21 cellular contexts compared by ENCODE assay signal in the genomic region with DNA sequence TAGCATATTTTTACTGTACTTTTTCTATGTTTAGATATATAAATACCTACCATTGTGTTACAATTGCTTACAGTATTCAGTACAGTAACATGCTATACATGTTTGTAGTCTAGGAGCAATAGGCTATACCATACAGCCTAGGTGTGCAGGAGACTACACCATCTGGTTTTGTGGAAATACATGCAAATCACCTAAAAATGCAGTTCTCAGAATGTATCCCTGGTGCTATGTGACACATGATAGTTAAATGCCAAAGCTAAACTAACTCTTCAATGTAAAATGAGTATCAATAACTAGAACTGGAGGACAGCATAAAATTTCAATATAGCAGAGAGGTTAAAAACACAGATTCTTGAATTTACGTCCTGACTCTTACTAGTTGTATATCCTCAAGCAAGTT. TPM values are rescaled to one million over a fixed set of nuclear protein-coding genes. Genes with fewer than 3 reads are reported as not detected.
DNase-seq lines count a peak whose midpoint lies in the region; ATAC-seq, FAIRE-seq and TF ChIP-seq lines count a peak whose summit lies in the region.
"Had no signal": no experiment of that assay in that cellular context is flagged by ENCODE, and none has a peak within 500 bp of the region (broad histone marks: within the 10 kb centered on the region; RNA-seq: fewer than 3 reads in every experiment).

No MANE protein-coding gene starts in this region.

- H3K36me3 ChIP-seq in CD4-positive, CD25-positive, alpha-beta regulatory T cell (ENCODE audit: control insufficient read depth, insufficient read depth, low read length): no peaks in the 10 kb centered on the region
- H3K36me3 ChIP-seq in GM12878 (ENCODE audit: control insufficient read depth in 2 of 2, insufficient read depth in 2 of 2, low read length in 1 of 2) (peaks cover 0 to 3% of the 10 kb centered on the region in 2 experiments; a peak in 2 of 4 replicates), esophagus muscularis mucosa (peaks cover 0 to 14% (median 7%) of the 10 kb centered on the region in 4 donors)

- peak overlapping the region; percentile 46 for H3K4me3 ChIP-seq in CD4-positive, CD25-positive, alpha-beta regulatory T cell (ENCODE audit: low read depth, low read length)
- H3K4me3 ChIP-seq in GM12878 (no peak overlapping the region), esophagus muscularis mucosa (no peak overlapping the region)
- H3K4me3 ChIP-seq: BLaER1 treated with 17β-estradiol and CSF1 and Interleukin-3, amounts not matched to agents 10 nM and 100 nM; GM23338 had no signal

- peak overlapping the region; percentile 15 for H3K27ac Mint-ChIP-seq in activated T-cell treated with anti-CD3 and anti-CD28 coated beads, Interleukin-2, amount 50 U/mL, for 24 hours
- peak overlapping the region in 2 of 3 donors; percentile 1 to 64 for H3K27ac Mint-ChIP-seq in CD4-positive, CD25-positive, alpha-beta regulatory T cell
- H3K27ac Mint-ChIP-seq in natural killer cell treated with Interleukin-12 subunit alpha and Interleukin-12 subunit beta and Interleukin-15 and Interleukin-18, amount 100 ng/mL, for 72 hours: peak overlapping the region in 1 of 2 donors; percentile 43
- H3K27ac Mint-ChIP-seq: GM23338 had no signal

- no peaks in the 10 kb centered on the region for H3K9me3 ChIP-seq in CD4-positive, CD25-positive, alpha-beta regulatory T cell (ENCODE audit: control insufficient read depth in 2 of 2, low read length in 2 of 2)
- H3K9me3 ChIP-seq in GM12878 (replicated peaks; ENCODE audit: control insufficient read depth, insufficient read depth, low read length) (no peaks in the 10 kb centered on the region), esophagus muscularis mucosa (no peaks in the 10 kb centered on the region)
- H3K9me3 ChIP-seq: BLaER1 treated with 17β-estradiol and CSF1 and Interleukin-3, amounts not matched to agents 10 nM and 100 nM; SK-N-SH had no signal

- no peaks in the 10 kb centered on the region for H3K27me3 ChIP-seq in CD4-positive, CD25-positive, alpha-beta regulatory T cell (ENCODE audit: control insufficient read depth, insufficient read depth, low read length)
- H3K27me3 ChIP-seq in GM12878 (replicated peaks in 1 of 2; ENCODE audit: control insufficient read depth in 2 of 2, insufficient read depth in 2 of 2, low read length in 1 of 2): no peaks in the 10 kb centered on the region
- H3K27me3 ChIP-seq in esophagus muscularis mucosa: no peaks in the 10 kb centered on the region
- H3K27me3 ChIP-seq: BLaER1 treated with 17β-estradiol and CSF1 and Interleukin-3, amounts not matched to agents 10 nM and 100 nM had no signal

- no peaks in the 10 kb centered on the region for H3K27me3 Mint-ChIP-seq in activated T-cell treated with anti-CD3 and anti-CD28 coated beads, Interleukin-2, amount 50 U/mL, for 24 hours
- no peaks in the 10 kb centered on the region for H3K27me3 Mint-ChIP-seq in CD4-positive, CD25-positive, alpha-beta regulatory T cell
- H3K27me3 Mint-ChIP-seq in natural killer cell treated with Interleukin-12 subunit alpha and Interleukin-12 subunit beta and Interleukin-15 and Interleukin-18, amount 100 ng/mL, for 72 hours: no peaks in the 10 kb centered on the region

- peaks cover 53% of the 10 kb centered on the region for H3K4me1 Mint-ChIP-seq in activated T-cell treated with anti-CD3 and anti-CD28 coated beads, Interleukin-2, amount 50 U/mL, for 24 hours (ENCODE audit: low read depth)
- H3K4me1 Mint-ChIP-seq in CD4-positive, CD25-positive, alpha-beta regulatory T cell: peaks cover 39 to 70% (median 47%) of the 10 kb centered on the region in 4 donors
- peaks cover 29 to 38% of the 10 kb centered on the region in 2 donors for H3K4me1 Mint-ChIP-seq in natural killer cell treated with Interleukin-12 subunit alpha and Interleukin-12 subunit beta and Interleukin-15 and Interleukin-18, amount 100 ng/mL, for 72 hours (ENCODE audit: low read depth in 2 of 2)

- TF ChIP-seq CTCF in GM12878 (IDR thresholded peaks at IDR 0.05 in 2 of 3, conservative IDR thresholded peaks at IDR 0.05 in 1 of 3; ENCODE audit: control insufficient read depth in 2 of 3, extremely low read depth in 1 of 3, insufficient read depth in 1 of 3, low read depth in 3 of 3, low read length in 3 of 3) (no peak), esophagus muscularis mucosa (IDR thresholded peaks at IDR 0.05) (no peak)

- POLR2A ChIA-PET in GM12878 (lab: Charles Lee): no interaction called here

- no peaks in the 10 kb centered on the region for H4K20me1 ChIP-seq in GM12878 (ENCODE audit: control insufficient read depth, insufficient read depth)

- RAD21 ChIA-PET in GM12878 (lab: Charles Lee; ENCODE audit: unreplicated experiment): interaction anchor here (1.0 kb wide), 1 partner anchor 78 kb away, joined by 4 read pairs; no protein-coding TSS in a partner anchor

- no peak overlapping the region for H3K4me2 ChIP-seq in GM12878 (ENCODE audit: control insufficient read depth, insufficient read depth)
- H3K4me2 ChIP-seq: BLaER1 treated with 17β-estradiol and CSF1 and Interleukin-3, amounts not matched to agents 10 nM and 100 nM; GM23338; SK-N-SH had no signal

- no peaks in the 10 kb centered on the region for H3K9me3 Mint-ChIP-seq in activated T-cell treated with anti-CD3 and anti-CD28 coated beads, Interleukin-2, amount 50 U/mL, for 24 hours
- no peaks in the 10 kb centered on the region for H3K9me3 Mint-ChIP-seq in CD4-positive, CD25-positive, alpha-beta regulatory T cell
- no peaks in the 10 kb centered on the region for H3K9me3 Mint-ChIP-seq in natural killer cell treated with Interleukin-12 subunit alpha and Interleukin-12 subunit beta and Interleukin-15 and Interleukin-18, amount 100 ng/mL, for 72 hours
- H3K9me3 Mint-ChIP-seq: GM23338 had no signal

- SMC1A ChIA-PET in GM12878 (lab: Charles Lee; ENCODE audit: uncharacterized antibody, unreplicated experiment): interaction anchor here (1.2 to 8.8 kb wide), 3 partner anchors 12 to 77 kb away, joined by 4 to 69 read pairs (median 4); no protein-coding TSS in a partner anchor

- FAIRE-seq in GM19239 (lab: Jason Lieb, UNC) (peak; percentile 11), GM12878 (lab: Jason Lieb, UNC) (peak; percentile 72)

- peaks cover 57% of the 10 kb centered on the region for H3K79me2 ChIP-seq in GM12878 (ENCODE audit: control insufficient read depth, insufficient read depth, low read length)

- DNase-seq in activated T-cell treated with anti-CD3 and anti-CD28 coated beads, Interleukin-2, amount 50 U/mL, for 24 hours: no peak
- DNase-seq in activated T-cell treated with anti-CD3 and anti-CD28 coated beads, Interleukin-2, amount 50 U/mL, for 1 hour: no peak
- peak in 1 of 3 donors; percentile 71 for DNase-seq in CD4-positive, CD25-positive, alpha-beta regulatory T cell
- no peak for DNase-seq in GM19239 (ENCODE audit: insufficient read length, low spot score)
- DNase-seq in GM12878 (ENCODE audit: low read depth, low spot score): no peak
- no peak for DNase-seq in esophagus muscularis mucosa (ENCODE audit: extremely low spot score)
- no peak for DNase-seq in GDM1 (lab: John Stamatoyannopoulos, UW)
- no peak for DNase-seq in natural killer cell treated with Interleukin-12 subunit alpha and Interleukin-12 subunit beta and Interleukin-15 and Interleukin-18, amount 100 ng/mL, for 72 hours (ENCODE audit: low spot score)
- DNase-seq: DMS 273 treated with DMSO at 0.1 percent for 48 hours, DND-41, NCI-H1417, NCI-H187 treated with DMSO at 0.1 percent for 48 hours, NCI-H226, NCI-H524, NCI-H82, OCI-M1, SHP77 treated with DMSO at 0.1 percent for 48 hours, SK-N-SH had no signal

- CTCF ChIA-PET in GM12878 (lab: Yijun Ruan, JAX): interaction anchor here (0.7 kb wide), 1 partner anchor 10 kb away, joined by 3 read pairs; no protein-coding TSS in a partner anchor

- H3K36me3 Mint-ChIP-seq in activated T-cell treated with anti-CD3 and anti-CD28 coated beads, Interleukin-2, amount 50 U/mL, for 24 hours (ENCODE audit: low read depth): peaks cover 68% of the 10 kb centered on the region
- H3K36me3 Mint-ChIP-seq in CD4-positive, CD25-positive, alpha-beta regulatory T cell: peaks cover 4% of the 10 kb centered on the region
- peaks cover 4% of the 10 kb centered on the region for H3K36me3 Mint-ChIP-seq in natural killer cell treated with Interleukin-12 subunit alpha and Interleukin-12 subunit beta and Interleukin-15 and Interleukin-18, amount 100 ng/mL, for 72 hours

- intact Hi-C loops in GM12878 (cut with micrococcal nuclease; ENCODE audit: unreplicated experiment): no loop called here
- intact Hi-C loops in esophagus muscularis mucosa (cut with DNase I): no loop called here

- TF ChIP-seq EP300 in GM12878 (IDR thresholded peaks at IDR 0.05; ENCODE audit: borderline replicate concordance in 1 of 2, control insufficient read depth in 1 of 2, low read depth in 2 of 2, low read length in 2 of 2) (no peak), esophagus muscularis mucosa (IDR thresholded peaks at IDR 0.05) (no peak)

- no peak overlapping the region for H3K4me3 Mint-ChIP-seq in activated T-cell treated with anti-CD3 and anti-CD28 coated beads, Interleukin-2, amount 50 U/mL, for 24 hours
- H3K4me3 Mint-ChIP-seq in CD4-positive, CD25-positive, alpha-beta regulatory T cell: peak overlapping the region in 1 of 4 donors; percentile 0
- no peak overlapping the region for H3K4me3 Mint-ChIP-seq in natural killer cell treated with Interleukin-12 subunit alpha and Interleukin-12 subunit beta and Interleukin-15 and Interleukin-18, amount 100 ng/mL, for 72 hours
- H3K4me3 Mint-ChIP-seq: GM23338 had no signal

- H3K9ac ChIP-seq in GM12878 (ENCODE audit: control insufficient read depth, insufficient read depth, low read length): no peak overlapping the region
- H3K9ac ChIP-seq: BLaER1 treated with 17β-estradiol and CSF1 and Interleukin-3, amounts not matched to agents 10 nM and 100 nM; SK-N-SH had no signal

- TF ChIP-seq POLR2A in GM12878 (IDR thresholded peaks at IDR 0.05; ENCODE audit: low read depth, low read length): no peak
- TF ChIP-seq POLR2A in esophagus muscularis mucosa (IDR thresholded peaks at IDR 0.05; ENCODE audit: low read depth): no peak

- H3K27ac ChIP-seq in CD4-positive, CD25-positive, alpha-beta regulatory T cell (ENCODE audit: insufficient read depth, low read length, poor library complexity, severe bottlenecking): no peak overlapping the region
- H3K27ac ChIP-seq in GM12878 (ENCODE audit: control insufficient read depth, insufficient read depth) (no peak overlapping the region), esophagus muscularis mucosa (replicated peaks in 1 of 4) (no peak overlapping the region)
- H3K27ac ChIP-seq: BLaER1 treated with 17β-estradiol and CSF1 and Interleukin-3, amounts not matched to agents 10 nM and 100 nM; HL-60 had no signal

- no peak for TF ChIP-seq RAD21 in GM12878 (IDR thresholded peaks at IDR 0.05; ENCODE audit: insufficient read depth, low read depth, low read length)

- in situ Hi-C loops in GM12878 (cut with MboI): no loop called here

- no peak overlapping the region for H2AFZ ChIP-seq in GM12878 (ENCODE audit: control insufficient read depth, low read depth, low read length)
- H2AFZ ChIP-seq: GM23338 had no signal

- peaks cover 17% of the 10 kb centered on the region for H3K4me1 ChIP-seq in CD4-positive, CD25-positive, alpha-beta regulatory T cell (ENCODE audit: control insufficient read depth, insufficient read depth, low read length, poor library complexity, severe bottlenecking)
- H3K4me1 ChIP-seq in GM12878 (ENCODE audit: control insufficient read depth, insufficient read depth, low read length) (no peaks in the 10 kb centered on the region), esophagus muscularis mucosa (peaks cover 0 to 84% (median 47%) of the 10 kb centered on the region in 4 donors)

- no TSS peak for BruUV-seq in GM12878 (replicated peaks; lab: Mats Ljungman, UMichigan)

- WGBS in GM12878 (ENCODE audit: insufficient coverage, insufficient replicate concordance, low lambda C conversion rate, missing lambda C conversion rate): 17% methylated on average over 1 of the region's 1 CpG
- WGBS in esophagus muscularis mucosa: 73% methylated on average over 1 of the region's 1 CpG

- peak; percentile 49 to 62 for ATAC-seq in CD4-positive, CD25-positive, alpha-beta regulatory T cell (ENCODE audit: low read depth in 2 of 2)
- ATAC-seq in GM12878: peak; percentile 40; the same call in 2 of the 3 replicates
- ATAC-seq in natural killer cell treated with Interleukin-12 subunit alpha and Interleukin-12 subunit beta and Interleukin-15 and Interleukin-18, amount 100 ng/mL, for 72 hours: no peak
- ATAC-seq: GM23338 had no signal

RNA-seq across cellular contexts. Expression of a gene that starts 14.8 kb away (rescaled TPM):
- 72.0 TPM for total RNA-seq in CD4-positive, CD25-positive, alpha-beta regulatory T cell
- polyA plus RNA-seq in CD4-positive, CD25-positive, alpha-beta regulatory T cell: 10 to 100 TPM; 12.9 to 15.8 (median 13.3) TPM
- total RNA-seq in GM12878 (2013; cell fraction: nucleolus; rRNA removed): 43.7 and 102 TPM in 2 replicates
- total RNA-seq in GM12878 (2014; rRNA removed) (55.4 and 81.8 TPM in 2 replicates), GM12878 (2014; rRNA removed; fragmentation: Illumina TruSeq; extraction: Trizol) (127 and 135 TPM in 2 replicates), GM12878 (2021) (126 and 133 TPM in 2 replicates), esophagus muscularis mucosa (100 to 1,000 TPM; 111 to 120 (median 116) TPM)
- 21.8 TPM for polyA plus RNA-seq in GM12878 (2011; ENCODE audit: low read depth)
- polyA plus RNA-seq in GM12878 (2011; rRNA removed) (68.3 and 124 TPM in 2 replicates), GM12878 (2014; fragmentation: Illumina TruSeq; extraction: Trizol) (98.4 and 130 TPM in 2 replicates), GM12878 (2014; fragmentation: Nextera tagmentation; extraction: Ambion mirVana) (10 to 100 TPM; 40.5 to 41.7 TPM), GM12878 (2014; rRNA removed) (47.3 and 60.3 TPM in 2 replicates), GM12878 (2016; fragmentation: Nextera tagmentation; extraction: Ambion mirVana) (10 to 100 TPM; 53.5 to 55.7 TPM)
- polyA plus RNA-seq in GM12878 (2011; cell fraction: cytosol; rRNA removed): 25.5 and 27.9 TPM in 2 replicates
- polyA plus RNA-seq in GM12878 (2011; cell fraction: nucleus; rRNA removed): 14.5 and 18.7 TPM in 2 replicates
- 39.6 and 47.4 TPM in 2 replicates for polyA plus RNA-seq in GM12878 (2012)
- polyA minus RNA-seq in GM12878 (2011; rRNA and poly(A)+ RNA removed): 63.1 and 97.2 TPM in 2 replicates
- 28.1 and 33.3 TPM in 2 replicates for polyA minus RNA-seq in GM12878 (2011; cell fraction: cytosol; rRNA and poly(A)+ RNA removed)
- 29.3 and 34.8 TPM in 2 replicates for polyA minus RNA-seq in GM12878 (2011; cell fraction: nucleus; rRNA and poly(A)+ RNA removed)
- 100 to 1,000 TPM in 1 of 2 donors, 10 to 100 TPM in 1; 95.1 to 156 TPM for total RNA-seq in natural killer cell treated with Interleukin-12 subunit alpha and Interleukin-12 subunit beta and Interleukin-15 and Interleukin-18, amount 100 ng/mL, for 72 hours

RNA-seq across cellular contexts. Expression of a gene that starts 40.1 kb away (rescaled TPM):
- total RNA-seq in CD4-positive, CD25-positive, alpha-beta regulatory T cell: 37.0 TPM
- polyA plus RNA-seq in CD4-positive, CD25-positive, alpha-beta regulatory T cell: 100 to 1,000 TPM in 1 of 4 donors, 10 to 100 TPM in 3; 94.9 to 119 (median 98.6) TPM
- 52.7 and 57.1 TPM in 2 replicates for total RNA-seq in GM12878 (2013; cell fraction: nucleolus; rRNA removed)
- total RNA-seq in GM12878 (2014; rRNA removed) (11.7 and 15.9 TPM in 2 replicates), GM12878 (2014; rRNA removed; fragmentation: Illumina TruSeq; extraction: Trizol) (16.8 and 18.0 TPM in 2 replicates), GM12878 (2021) (12.5 TPM in 2 replicates), esophagus muscularis mucosa (10 to 100 TPM; 28.5 to 59.2 (median 41.8) TPM)
- polyA plus RNA-seq in GM12878 (2011; ENCODE audit: low read depth): 8.1 TPM
- polyA plus RNA-seq in GM12878 (2011; rRNA removed) (74.5 and 75.5 TPM in 2 replicates), GM12878 (2014; fragmentation: Illumina TruSeq; extraction: Trizol) (20.5 and 22.6 TPM in 2 replicates), GM12878 (2014; fragmentation: Nextera tagmentation; extraction: Ambion mirVana) (10 to 100 TPM; 12.6 to 16.2 TPM), GM12878 (2014; rRNA removed) (15.7 and 15.8 TPM in 2 replicates), GM12878 (2016; fragmentation: Nextera tagmentation; extraction: Ambion mirVana) (10 to 100 TPM; 13.7 to 14.2 TPM)
- 65.7 and 79.1 TPM in 2 replicates for polyA plus RNA-seq in GM12878 (2011; cell fraction: cytosol; rRNA removed)
- polyA plus RNA-seq in GM12878 (2011; cell fraction: nucleus; rRNA removed): 22.2 and 26.9 TPM in 2 replicates
- polyA plus RNA-seq in GM12878 (2012): 13.3 and 14.9 TPM in 2 replicates
- polyA minus RNA-seq in GM12878 (2011; rRNA and poly(A)+ RNA removed): 49.7 and 57.1 TPM in 2 replicates
- 19.2 and 22.4 TPM in 2 replicates for polyA minus RNA-seq in GM12878 (2011; cell fraction: cytosol; rRNA and poly(A)+ RNA removed)
- 15.2 and 23.0 TPM in 2 replicates for polyA minus RNA-seq in GM12878 (2011; cell fraction: nucleus; rRNA and poly(A)+ RNA removed)
- 100 to 1,000 TPM; 109 to 217 TPM for total RNA-seq in natural killer cell treated with Interleukin-12 subunit alpha and Interleukin-12 subunit beta and Interleukin-15 and Interleukin-18, amount 100 ng/mL, for 72 hours

RNA-seq across cellular contexts. Expression of a gene that starts 54.9 kb away (rescaled TPM):
- 0.74 TPM for total RNA-seq in CD4-positive, CD25-positive, alpha-beta regulatory T cell
- polyA plus RNA-seq in CD4-positive, CD25-positive, alpha-beta regulatory T cell: not detected
- 17.9 and 20.3 TPM in 2 replicates for total RNA-seq in GM12878 (2013; cell fraction: nucleolus; rRNA removed)
- total RNA-seq in GM12878 (2014; rRNA removed) (8.8 and 10.3 TPM in 2 replicates), GM12878 (2014; rRNA removed; fragmentation: Illumina TruSeq; extraction: Trizol) (3.8 and 4.4 TPM in 2 replicates), GM12878 (2021) (9.8 and 9.9 TPM in 2 replicates), esophagus muscularis mucosa (1 to 10 TPM in 2 of 4 donors, under 1 TPM in 2; 0.86 to 1.7 (median 1.1) TPM)
- polyA plus RNA-seq in GM12878 (2011; ENCODE audit: low read depth): 1.1 TPM
- polyA plus RNA-seq in GM12878 (2011; rRNA removed) (6.5 and 10.2 TPM in 2 replicates), GM12878 (2014; fragmentation: Illumina TruSeq; extraction: Trizol) (3.7 and 3.9 TPM in 2 replicates), GM12878 (2014; fragmentation: Nextera tagmentation; extraction: Ambion mirVana) (under 1 TPM; 0.26 to 0.60 TPM), GM12878 (2014; rRNA removed) (7.2 and 7.5 TPM in 2 replicates), GM12878 (2016; fragmentation: Nextera tagmentation; extraction: Ambion mirVana) (1 to 10 TPM; 1.2 to 1.4 TPM)
- 10.3 and 13.0 TPM in 2 replicates for polyA plus RNA-seq in GM12878 (2011; cell fraction: cytosol; rRNA removed)
- polyA plus RNA-seq in GM12878 (2011; cell fraction: nucleus; rRNA removed): 28.7 and 39.6 TPM in 2 replicates
- 2.1 TPM in 2 replicates for polyA plus RNA-seq in GM12878 (2012)
- polyA minus RNA-seq in GM12878 (2011; rRNA and poly(A)+ RNA removed): 4.8 and 7.7 TPM in 2 replicates
- 2.4 and 3.7 TPM in 2 replicates for polyA minus RNA-seq in GM12878 (2011; cell fraction: cytosol; rRNA and poly(A)+ RNA removed)
- 5.4 and 8.4 TPM in 2 replicates for polyA minus RNA-seq in GM12878 (2011; cell fraction: nucleus; rRNA and poly(A)+ RNA removed)
- total RNA-seq in natural killer cell treated with Interleukin-12 subunit alpha and Interleukin-12 subunit beta and Interleukin-15 and Interleukin-18, amount 100 ng/mL, for 72 hours: 1 to 10 TPM in 1 of 2 donors, under 1 TPM in 1; 0.64 to 5.1 TPM

Comparison
In these comparisons a context has a peak if more than half of its experiments do, and no peak if none do; other contexts are left out.
1. ATAC-seq: peak in CD4-positive, CD25-positive, alpha-beta regulatory T cell (2 of 2) and GM12878 (single experiment); none in natural killer cell treated with Interleukin-12 subunit alpha and Interleukin-12 subunit beta and Interleukin-15 and Interleukin-18, amount 100 ng/mL, for 72 hours (0 of 2).